In the genomic region with DNA sequence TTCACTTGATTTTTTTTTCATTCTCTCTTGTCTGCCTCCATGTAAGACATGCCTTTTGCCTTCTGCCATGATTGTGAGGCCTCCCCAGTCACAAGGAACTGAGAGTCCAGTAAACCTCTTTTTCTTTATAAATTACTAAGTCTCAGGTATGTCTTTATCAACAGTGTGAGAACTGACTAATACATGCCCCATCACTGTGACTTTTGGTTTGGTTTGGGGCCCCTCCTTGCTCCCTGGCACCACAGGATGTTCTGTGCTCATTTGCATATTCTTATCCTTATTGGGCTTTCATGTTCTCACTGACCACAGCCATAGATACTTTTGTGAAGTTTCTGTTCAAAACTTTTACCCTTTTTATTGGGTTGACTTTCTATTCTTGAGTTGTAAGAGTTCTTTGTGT, we compare ENCODE assay signal across 16 cellular contexts. TPM values are rescaled to one million over a fixed set of nuclear protein-coding genes. Genes with fewer than 3 reads are reported as not detected.
DNase-seq lines count a peak whose midpoint lies in the region; ATAC-seq and TF ChIP-seq lines count a peak whose summit lies in the region.
"Had no signal": no experiment of that assay in that cellular context is flagged by ENCODE, and none has a peak within 500 bp of the region (broad histone marks: within the 10 kb centered on the region; RNA-seq: fewer than 3 reads in every experiment).

No MANE protein-coding gene starts in this region.

- intact Hi-C loops in activated CD4-positive, alpha-beta memory T cell treated with anti-CD3 and anti-CD28 coated beads for 36 hours (cut with micrococcal nuclease) = no loop called here

- no peak overlapping the region for H3K27ac Mint-ChIP-seq in activated CD4-positive, alpha-beta memory T cell treated with anti-CD3 and anti-CD28 coated beads for 36 hours
- no peak overlapping the region for H3K27ac Mint-ChIP-seq in activated CD4-positive, alpha-beta memory T cell treated with anti-CD3 and anti-CD28 coated beads, Interleukin-2, amount 10 ng/mL, durations not matched to agents 7 days and 5 days
- H3K27ac Mint-ChIP-seq: B cell; CD4-positive, alpha-beta T cell had no signal

- no peak overlapping the region for H3K4me3 Mint-ChIP-seq in activated CD4-positive, alpha-beta memory T cell treated with anti-CD3 and anti-CD28 coated beads for 36 hours
- H3K4me3 Mint-ChIP-seq in activated CD4-positive, alpha-beta memory T cell treated with anti-CD3 and anti-CD28 coated beads, Interleukin-2, amount 10 ng/mL, durations not matched to agents 7 days and 5 days = no peak overlapping the region
- H3K4me3 Mint-ChIP-seq: B cell; CD4-positive, alpha-beta T cell had no signal

- no peaks in the 10 kb centered on the region for H3K4me1 Mint-ChIP-seq in activated CD4-positive, alpha-beta memory T cell treated with anti-CD3 and anti-CD28 coated beads for 36 hours (ENCODE audit: low read depth)
- H3K4me1 Mint-ChIP-seq in activated CD4-positive, alpha-beta memory T cell treated with anti-CD3 and anti-CD28 coated beads, Interleukin-2, amount 10 ng/mL, durations not matched to agents 7 days and 5 days = no peaks in the 10 kb centered on the region
- H3K4me1 Mint-ChIP-seq: B cell had no signal

- no peak overlapping the region for H3K4me3 ChIP-seq in GM12865 (ENCODE audit: low read depth, low read length)
- H3K4me3 ChIP-seq: HAP-1 had no signal

- ATAC-seq in stimulated activated naive CD8-positive, alpha-beta T cell treated with anti-CD3 and anti-CD28 coated beads, Interleukin-15, Interleukin-2, amounts not matched to agents 100 U/mL and 50 U/mL, for 24 hours = peak; percentile 29
- ATAC-seq in GM18858 (IDR thresholded peaks at IDR 0.05; ENCODE audit: unreplicated experiment) = no peak
- no peak for ATAC-seq in HG03175 (IDR thresholded peaks at IDR 0.05; ENCODE audit: unreplicated experiment)
- ATAC-seq: HepG2 had no signal

- DNase-seq in activated CD4-positive, alpha-beta memory T cell treated with anti-CD3 and anti-CD28 coated beads for 36 hours = peak; percentile 25
- DNase-seq in activated CD4-positive, alpha-beta memory T cell treated with anti-CD3 and anti-CD28 coated beads, Interleukin-2, amount 10 ng/mL, durations not matched to agents 7 days and 5 days = no peak
- DNase-seq in GM12865 (ENCODE audit: low read depth) = peak; percentile 46
- peak; percentile 48 for DNase-seq in GM13977 (ENCODE audit: low spot score)
- DNase-seq in stimulated activated naive CD8-positive, alpha-beta T cell treated with anti-CD3 and anti-CD28 coated beads, Interleukin-15, Interleukin-2, amounts not matched to agents 100 U/mL and 50 U/mL, for 24 hours = no peak
- DNase-seq: C1 segment of cervical spinal cord; Calu3; CD4-positive, alpha-beta T cell; DMS 273 treated with DMSO at 0.1 percent for 48 hours had no signal

- TF ChIP-seq CTCF in GM12865 (IDR thresholded peaks at IDR 0.05; ENCODE audit: insufficient read depth, low read depth, low read length, missing control alignments) (no peak), GM13977 (IDR thresholded peaks at IDR 0.05; ENCODE audit: extremely low read depth, insufficient read depth, missing control alignments) (no peak)

- no peaks in the 10 kb centered on the region for H3K36me3 Mint-ChIP-seq in activated CD4-positive, alpha-beta memory T cell treated with anti-CD3 and anti-CD28 coated beads for 36 hours
- no peaks in the 10 kb centered on the region for H3K36me3 Mint-ChIP-seq in activated CD4-positive, alpha-beta memory T cell treated with anti-CD3 and anti-CD28 coated beads, Interleukin-2, amount 10 ng/mL, durations not matched to agents 7 days and 5 days (ENCODE audit: low read depth)

- peaks cover 4% of the 10 kb centered on the region for H3K27me3 Mint-ChIP-seq in activated CD4-positive, alpha-beta memory T cell treated with anti-CD3 and anti-CD28 coated beads for 36 hours
- H3K27me3 Mint-ChIP-seq in activated CD4-positive, alpha-beta memory T cell treated with anti-CD3 and anti-CD28 coated beads, Interleukin-2, amount 10 ng/mL, durations not matched to agents 7 days and 5 days = no peaks in the 10 kb centered on the region

- CTCF ChIA-PET in activated CD4-positive, alpha-beta memory T cell treated with anti-CD3 and anti-CD28 coated beads for 36 hours (lab: Charles Lee) = no interaction called here
- CTCF ChIA-PET in activated CD4-positive, alpha-beta memory T cell treated with anti-CD3 and anti-CD28 coated beads, Interleukin-2, amount 10 ng/mL, durations not matched to agents 7 days and 5 days (lab: Charles Lee) = no interaction called here

- peaks cover 13% of the 10 kb centered on the region for H3K9me3 Mint-ChIP-seq in activated CD4-positive, alpha-beta memory T cell treated with anti-CD3 and anti-CD28 coated beads for 36 hours
- no peaks in the 10 kb centered on the region for H3K9me3 Mint-ChIP-seq in activated CD4-positive, alpha-beta memory T cell treated with anti-CD3 and anti-CD28 coated beads, Interleukin-2, amount 10 ng/mL, durations not matched to agents 7 days and 5 days

- in situ Hi-C loops in GM13977 (cut with MboI; ENCODE audit: low pct_unique_long_range_greater_than_20kb, low sequenced_read_pairs, unreplicated experiment) = no loop called here

- POLR2A ChIA-PET in activated CD4-positive, alpha-beta memory T cell treated with anti-CD3 and anti-CD28 coated beads for 36 hours (lab: Charles Lee) = no interaction called here
- POLR2A ChIA-PET in activated CD4-positive, alpha-beta memory T cell treated with anti-CD3 and anti-CD28 coated beads, Interleukin-2, amount 10 ng/mL, durations not matched to agents 7 days and 5 days (lab: Charles Lee) = no interaction called here

RNA-seq across cellular contexts. Expression of a gene that starts 3.8 kb away (rescaled TPM):
- not detected for total RNA-seq in activated CD4-positive, alpha-beta memory T cell treated with anti-CD3 and anti-CD28 coated beads for 36 hours
- not detected for total RNA-seq in activated CD4-positive, alpha-beta memory T cell treated with anti-CD3 and anti-CD28 coated beads, Interleukin-2, amount 10 ng/mL, durations not matched to agents 7 days and 5 days
- total RNA-seq: B cell; Calu3; CD4-positive, alpha-beta T cell; Daoy; H1; HepG2 had no signal

Comparison
In these comparisons a context has a peak if more than half of its experiments do, and no peak if none do; other contexts are left out.
1. DNase-seq: peak in activated CD4-positive, alpha-beta memory T cell treated with anti-CD3 and anti-CD28 coated beads for 36 hours (single experiment), GM12865 (single experiment) and GM13977 (single experiment); none in activated CD4-positive, alpha-beta memory T cell treated with anti-CD3 and anti-CD28 coated beads, Interleukin-2, amount 10 ng/mL, durations not matched to agents 7 days and 5 days (single experiment) and stimulated activated naive CD8-positive, alpha-beta T cell treated with anti-CD3 and anti-CD28 coated beads, Interleukin-15, Interleukin-2, amounts not matched to agents 100 U/mL and 50 U/mL, for 24 hours (single experiment).